ENCODE assay signal across 9 cellular contexts in the genomic region with DNA sequence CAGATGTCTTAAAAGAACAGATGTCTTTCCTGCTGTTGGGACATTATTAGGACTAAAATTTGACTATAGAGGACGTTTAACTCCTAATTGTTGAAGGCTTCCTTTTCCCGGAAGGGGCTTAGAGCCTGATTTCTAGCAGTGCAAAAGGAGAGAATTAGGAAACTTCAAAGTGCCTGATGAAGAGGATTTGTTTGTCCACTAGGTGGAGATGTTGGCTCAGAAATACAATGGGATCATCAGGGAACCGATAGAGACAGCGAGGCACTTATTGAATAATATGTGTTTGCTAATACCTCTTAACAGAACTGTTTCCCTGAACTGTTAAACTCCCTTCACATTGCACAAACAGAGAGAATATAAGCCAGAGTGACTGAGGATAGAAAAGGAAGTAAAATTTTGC.
DNase-seq lines count a peak whose midpoint lies in the region; ATAC-seq, FAIRE-seq and TF ChIP-seq lines count a peak whose summit lies in the region.
"Had no signal": no experiment of that assay in that cellular context is flagged by ENCODE, and none has a peak within 500 bp of the region (broad histone marks: within the 10 kb centered on the region; RNA-seq: fewer than 3 reads in every experiment).

No MANE protein-coding gene starts in this region.

- H3K36me3 Mint-ChIP-seq in activated T-cell treated with anti-CD3 and anti-CD28 coated beads, Interleukin-2, amount 50 U/mL, for 24 hours (ENCODE audit: low read depth) = no peaks in the 10 kb centered on the region
- no peaks in the 10 kb centered on the region for H3K36me3 Mint-ChIP-seq in activated T-helper 2 cell treated with anti-CD3 and anti-CD28 coated beads, Interferon-gamma antibody, Interleukin-2, Interleukin-4, amounts not matched to agents 10 μg/mL and 5 μg/mL and 100 μg/mL, durations not matched to agents 14 hours and 24 hours and 36 hours (ENCODE audit: low read depth)

- no peak overlapping the region for H3K27ac ChIP-seq in fibroblast of lung (ENCODE audit: insufficient read depth, low read length)
- H3K27ac ChIP-seq: BLaER1 treated with 17β-estradiol and CSF1 and Interleukin-3, amounts not matched to agents 10 nM and 100 nM had no signal

- H3K4me2 ChIP-seq in fibroblast of lung (ENCODE audit: extremely low read depth, insufficient read depth, low read length) = no peak overlapping the region
- H3K4me2 ChIP-seq: BLaER1 treated with 17β-estradiol and CSF1 and Interleukin-3, amounts not matched to agents 10 nM and 100 nM had no signal

- no peak overlapping the region for H3K4me3 Mint-ChIP-seq in activated T-cell treated with anti-CD3 and anti-CD28 coated beads, Interleukin-2, amount 50 U/mL, for 24 hours
- H3K4me3 Mint-ChIP-seq in stimulated activated naive CD8-positive, alpha-beta T cell treated with anti-CD3 and anti-CD28 coated beads, Interleukin-15, amount 100 ng/mL, for 72 hours = peak overlapping the region; percentile 9 to 73
- H3K4me3 Mint-ChIP-seq in activated T-helper 2 cell treated with anti-CD3 and anti-CD28 coated beads, Interferon-gamma antibody, Interleukin-2, Interleukin-4, amounts not matched to agents 10 μg/mL and 5 μg/mL and 100 μg/mL, durations not matched to agents 14 hours and 24 hours and 36 hours (ENCODE audit: low read depth) = no peak overlapping the region

- FAIRE-seq in frontal cortex (lab: Jason Lieb, UNC) = no peak

- ATAC-seq in stimulated activated naive CD8-positive, alpha-beta T cell treated with anti-CD3 and anti-CD28 coated beads, Interleukin-15, amount 100 ng/mL, for 72 hours = peak; percentile 81

- no peak overlapping the region for H3K9ac ChIP-seq in fibroblast of lung (ENCODE audit: insufficient read depth, low read length)
- H3K9ac ChIP-seq: BLaER1 treated with 17β-estradiol and CSF1 and Interleukin-3, amounts not matched to agents 10 nM and 100 nM had no signal

- no peaks in the 10 kb centered on the region for H3K9me3 ChIP-seq in fibroblast of lung (ENCODE audit: control insufficient read depth, insufficient read depth, low read depth, low read length)
- H3K9me3 ChIP-seq: BLaER1 treated with 17β-estradiol and CSF1 and Interleukin-3, amounts not matched to agents 10 nM and 100 nM had no signal

- H3K27me3 Mint-ChIP-seq in activated T-cell treated with anti-CD3 and anti-CD28 coated beads, Interleukin-2, amount 50 U/mL, for 24 hours = no peaks in the 10 kb centered on the region
- no peaks in the 10 kb centered on the region for H3K27me3 Mint-ChIP-seq in stimulated activated naive CD8-positive, alpha-beta T cell treated with anti-CD3 and anti-CD28 coated beads, Interleukin-15, amount 100 ng/mL, for 72 hours
- H3K27me3 Mint-ChIP-seq in activated T-helper 2 cell treated with anti-CD3 and anti-CD28 coated beads, Interferon-gamma antibody, Interleukin-2, Interleukin-4, amounts not matched to agents 10 μg/mL and 5 μg/mL and 100 μg/mL, durations not matched to agents 14 hours and 24 hours and 36 hours (ENCODE audit: low read depth) = peaks cover 5% of the 10 kb centered on the region

- TF ChIP-seq CTCF in fibroblast of lung (conservative IDR thresholded peaks at IDR 0.05 in 1 of 2, IDR thresholded peaks at IDR 0.05 in 1 of 2; ENCODE audit: low read depth in 1 of 2, low read length in 2 of 2) = peak; percentile 50 to 51

- no peaks in the 10 kb centered on the region for H3K36me3 ChIP-seq in fibroblast of lung (ENCODE audit: control insufficient read depth, insufficient read depth, low read length)
- H3K36me3 ChIP-seq: BLaER1 treated with 17β-estradiol and CSF1 and Interleukin-3, amounts not matched to agents 10 nM and 100 nM had no signal

- DNase-seq in activated T-cell treated with anti-CD3 and anti-CD28 coated beads for 24 hours (ENCODE audit: low read depth) (peak; percentile 10), NCI-H2107 treated with DMSO at 0.1 percent for 48 hours (lab: John Stamatoyannopoulos, UW; ENCODE audit: unreplicated experiment) (peak; percentile 2), fibroblast of lung (ENCODE audit: low read depth in 2 of 2) (peak in 1 of 2 donors; percentile 48), frontal cortex (ENCODE audit: low spot score in 2 of 2) (no peak), GM19238 (ENCODE audit: insufficient read length, low spot score) (no peak)
- DNase-seq in activated T-cell treated with anti-CD3 and anti-CD28 coated beads, Interleukin-2, amount 50 U/mL, for 24 hours = no peak
- peak; percentile 12 to 35 for DNase-seq in stimulated activated naive CD8-positive, alpha-beta T cell treated with anti-CD3 and anti-CD28 coated beads, Interleukin-15, amount 100 ng/mL, for 72 hours
- no peak for DNase-seq in activated T-helper 2 cell treated with anti-CD3 and anti-CD28 coated beads, Interferon-gamma antibody, Interleukin-2, Interleukin-4, amounts not matched to agents 10 μg/mL and 5 μg/mL and 100 μg/mL, durations not matched to agents 14 hours and 24 hours and 36 hours (ENCODE audit: low spot score)

- no peaks in the 10 kb centered on the region for H3K4me1 Mint-ChIP-seq in activated T-cell treated with anti-CD3 and anti-CD28 coated beads, Interleukin-2, amount 50 U/mL, for 24 hours (ENCODE audit: low read depth)
- peaks cover 28% of the 10 kb centered on the region for H3K4me1 Mint-ChIP-seq in stimulated activated naive CD8-positive, alpha-beta T cell treated with anti-CD3 and anti-CD28 coated beads, Interleukin-15, amount 100 ng/mL, for 72 hours
- H3K4me1 Mint-ChIP-seq in activated T-helper 2 cell treated with anti-CD3 and anti-CD28 coated beads, Interferon-gamma antibody, Interleukin-2, Interleukin-4, amounts not matched to agents 10 μg/mL and 5 μg/mL and 100 μg/mL, durations not matched to agents 14 hours and 24 hours and 36 hours (ENCODE audit: low read depth) = peaks cover 3% of the 10 kb centered on the region

- no peak overlapping the region for H3K4me3 ChIP-seq in fibroblast of lung (replicated peaks in 1 of 4; ENCODE audit: control extremely low read depth in 1 of 4, insufficient read depth in 1 of 4, low read depth in 3 of 4, low read length in 4 of 4)
- H3K4me3 ChIP-seq: BLaER1 treated with 17β-estradiol and CSF1 and Interleukin-3, amounts not matched to agents 10 nM and 100 nM had no signal

- intact Hi-C loops in activated T-helper 2 cell treated with anti-CD3 and anti-CD28 coated beads, Interferon-gamma antibody, Interleukin-2, Interleukin-4, amounts not matched to agents 10 μg/mL and 5 μg/mL and 100 μg/mL, durations not matched to agents 14 hours and 24 hours and 36 hours (cut with micrococcal nuclease) = loop anchor here (2.0 to 10.0 kb wide), 2 partner anchors 70 to 312 kb away; a partner anchor contains a TSS

- no peak overlapping the region for H2AFZ ChIP-seq in fibroblast of lung (ENCODE audit: low read length)

- no peaks in the 10 kb centered on the region for H3K79me2 ChIP-seq in fibroblast of lung (ENCODE audit: control insufficient read depth, insufficient read depth, low read length)

- no peaks in the 10 kb centered on the region for H4K20me1 ChIP-seq in fibroblast of lung (ENCODE audit: control insufficient read depth, extremely low read depth, insufficient read depth, low read length)
- H4K20me1 ChIP-seq: BLaER1 treated with 17β-estradiol and CSF1 and Interleukin-3, amounts not matched to agents 10 nM and 100 nM had no signal

- no peak overlapping the region for H3K27ac Mint-ChIP-seq in activated T-cell treated with anti-CD3 and anti-CD28 coated beads, Interleukin-2, amount 50 U/mL, for 24 hours
- H3K27ac Mint-ChIP-seq in stimulated activated naive CD8-positive, alpha-beta T cell treated with anti-CD3 and anti-CD28 coated beads, Interleukin-15, amount 100 ng/mL, for 72 hours = no peak overlapping the region
- no peak overlapping the region for H3K27ac Mint-ChIP-seq in activated T-helper 2 cell treated with anti-CD3 and anti-CD28 coated beads, Interferon-gamma antibody, Interleukin-2, Interleukin-4, amounts not matched to agents 10 μg/mL and 5 μg/mL and 100 μg/mL, durations not matched to agents 14 hours and 24 hours and 36 hours

- H3K27me3 ChIP-seq in fibroblast of lung (ENCODE audit: control insufficient read depth, insufficient read depth, low read length) = no peaks in the 10 kb centered on the region
- H3K27me3 ChIP-seq: BLaER1 treated with 17β-estradiol and CSF1 and Interleukin-3, amounts not matched to agents 10 nM and 100 nM had no signal

- H3K9me3 Mint-ChIP-seq in activated T-cell treated with anti-CD3 and anti-CD28 coated beads, Interleukin-2, amount 50 U/mL, for 24 hours = no peaks in the 10 kb centered on the region
- peaks cover 4 to 12% of the 10 kb centered on the region in 2 donors for H3K9me3 Mint-ChIP-seq in stimulated activated naive CD8-positive, alpha-beta T cell treated with anti-CD3 and anti-CD28 coated beads, Interleukin-15, amount 100 ng/mL, for 72 hours
- no peaks in the 10 kb centered on the region for H3K9me3 Mint-ChIP-seq in activated T-helper 2 cell treated with anti-CD3 and anti-CD28 coated beads, Interferon-gamma antibody, Interleukin-2, Interleukin-4, amounts not matched to agents 10 μg/mL and 5 μg/mL and 100 μg/mL, durations not matched to agents 14 hours and 24 hours and 36 hours

- no peaks in the 10 kb centered on the region for H3K4me1 ChIP-seq in fibroblast of lung (ENCODE audit: control insufficient read depth, extremely low read depth, insufficient read depth, low read length)
- H3K4me1 ChIP-seq: BLaER1 treated with 17β-estradiol and CSF1 and Interleukin-3, amounts not matched to agents 10 nM and 100 nM had no signal

Comparison
In these comparisons a context has a peak if more than half of its experiments do, and no peak if none do; other contexts are left out.
1. DNase-seq: peak in activated T-cell treated with anti-CD3 and anti-CD28 coated beads for 24 hours (single experiment), NCI-H2107 treated with DMSO at 0.1 percent for 48 hours (single experiment) and stimulated activated naive CD8-positive, alpha-beta T cell treated with anti-CD3 and anti-CD28 coated beads, Interleukin-15, amount 100 ng/mL, for 72 hours (2 of 2); none in activated T-cell treated with anti-CD3 and anti-CD28 coated beads, Interleukin-2, amount 50 U/mL, for 24 hours (single experiment), activated T-helper 2 cell treated with anti-CD3 and anti-CD28 coated beads, Interferon-gamma antibody, Interleukin-2, Interleukin-4, amounts not matched to agents 10 μg/mL and 5 μg/mL and 100 μg/mL, durations not matched to agents 14 hours and 24 hours and 36 hours (single experiment), frontal cortex (0 of 2) and GM19238 (single experiment).
2. H3K4me3 Mint-ChIP-seq: peak in stimulated activated naive CD8-positive, alpha-beta T cell treated with anti-CD3 and anti-CD28 coated beads, Interleukin-15, amount 100 ng/mL, for 72 hours (2 of 2); none in activated T-cell treated with anti-CD3 and anti-CD28 coated beads, Interleukin-2, amount 50 U/mL, for 24 hours (single experiment) and activated T-helper 2 cell treated with anti-CD3 and anti-CD28 coated beads, Interferon-gamma antibody, Interleukin-2, Interleukin-4, amounts not matched to agents 10 μg/mL and 5 μg/mL and 100 μg/mL, durations not matched to agents 14 hours and 24 hours and 36 hours (single experiment).